In the genomic region with DNA sequence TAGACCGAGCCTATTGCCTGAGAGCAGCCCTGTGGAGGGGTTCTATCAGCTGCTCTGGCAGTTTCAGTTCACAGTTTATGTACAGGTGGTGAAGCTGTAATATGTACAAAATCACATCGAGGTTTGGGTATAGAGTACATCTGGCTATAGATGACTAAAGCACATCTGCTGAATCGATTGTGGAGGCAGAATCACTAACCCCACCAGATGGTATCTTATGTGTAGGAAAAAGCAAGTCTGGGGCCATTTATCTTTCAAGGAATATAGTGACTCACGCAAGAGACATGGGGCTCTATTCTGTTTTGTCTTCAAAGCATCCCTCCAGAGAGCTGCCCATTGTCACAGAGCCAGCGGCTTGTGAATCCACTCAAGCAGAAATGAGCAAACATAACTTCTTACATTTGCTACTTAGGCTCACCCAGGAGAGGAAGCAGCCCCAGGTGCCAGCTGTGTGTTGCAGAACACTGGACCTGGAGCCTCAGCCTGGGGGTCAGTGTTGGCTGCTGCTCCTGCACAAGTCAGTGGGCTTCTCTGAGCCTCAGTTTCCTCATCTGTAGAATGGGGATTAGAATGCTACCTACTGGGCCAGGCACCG, we compare ENCODE assay signal across 2 cellular contexts.
TF ChIP-seq lines count a peak whose summit lies in the region.

No MANE protein-coding gene starts in this region.

TF ChIP-seq in IMR-90, 13 proteins besides CTCF, POLR2A, EP300 and RAD21:
- TF ChIP-seq, protein P1, sequence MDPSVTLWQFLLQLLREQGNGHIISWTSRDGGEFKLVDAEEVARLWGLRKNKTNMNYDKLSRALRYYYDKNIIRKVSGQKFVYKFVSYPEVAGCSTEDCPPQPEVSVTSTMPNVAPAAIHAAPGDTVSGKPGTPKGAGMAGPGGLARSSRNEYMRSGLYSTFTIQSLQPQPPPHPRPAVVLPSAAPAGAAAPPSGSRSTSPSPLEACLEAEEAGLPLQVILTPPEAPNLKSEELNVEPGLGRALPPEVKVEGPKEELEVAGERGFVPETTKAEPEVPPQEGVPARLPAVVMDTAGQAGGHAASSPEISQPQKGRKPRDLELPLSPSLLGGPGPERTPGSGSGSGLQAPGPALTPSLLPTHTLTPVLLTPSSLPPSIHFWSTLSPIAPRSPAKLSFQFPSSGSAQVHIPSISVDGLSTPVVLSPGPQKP (IDR thresholded peaks at IDR 0.05; ENCODE audit: borderline replicate concordance, low read depth, low read length): no peak
- TF ChIP-seq RCOR1 (IDR thresholded peaks at IDR 0.05; ENCODE audit: insufficient replicate concordance, low read length) (no peak), RFX5 (IDR thresholded peaks at IDR 0.05; ENCODE audit: low read depth, low read length) (no peak), CEBPB (IDR thresholded peaks at IDR 0.05; ENCODE audit: low read depth, low read length) (no peak), USF2 (IDR thresholded peaks at IDR 0.05; ENCODE audit: low read depth, low read length) (no peak), FOS (IDR thresholded peaks at IDR 0.05; ENCODE audit: low read depth, low read length) (peak; percentile 68; the same call in 1 of the 2 replicates), MAZ (IDR thresholded peaks at IDR 0.05; ENCODE audit: borderline replicate concordance, low read depth, low read length) (no peak)

TF ChIP-seq in GM12878, 131 proteins besides CTCF, POLR2A, EP300 and RAD21 (continues in another document):
- TF ChIP-seq PAX8 (IDR thresholded peaks at IDR 0.05) (no peak), MTA2 (IDR thresholded peaks at IDR 0.05; ENCODE audit: low read depth) (peak; percentile 29; the same call in 1 of the 2 replicates), TCF12 (IDR thresholded peaks at IDR 0.05; ENCODE audit: low read depth, low read length) (peak; percentile 97), SPI1 (IDR thresholded peaks at IDR 0.05; ENCODE audit: borderline replicate concordance, insufficient read depth, low read depth, low read length) (peak; percentile 65; the same call in 1 of the 2 replicates), YY1 (IDR thresholded peaks at IDR 0.05; ENCODE audit: low read depth, low read length) (no peak), NFIC (IDR thresholded peaks at IDR 0.05; ENCODE audit: low read depth, low read length) (no peak), CREM (IDR thresholded peaks at IDR 0.05; ENCODE audit: low read depth) (peak; percentile 66), NFYA (IDR thresholded peaks at IDR 0.05; ENCODE audit: borderline replicate concordance, low read depth, low read length) (no peak), IRF4 (IDR thresholded peaks at IDR 0.05; ENCODE audit: low read depth, low read length) (peak; percentile 75; the same call in 1 of the 2 replicates), EZH2 (IDR thresholded peaks at IDR 0.05; ENCODE audit: borderline replicate concordance, control insufficient read depth, low read depth, low read length) (no peak), ZBED1 (IDR thresholded peaks at IDR 0.05; ENCODE audit: borderline replicate concordance) (0 out of 2 replicates have a peak, but pooled peaks have one; percentile 70), MXI1 (IDR thresholded peaks at IDR 0.05; ENCODE audit: low read depth, low read length) (no peak; the same call in 1 of the 2 replicates), ZNF217 (IDR thresholded peaks at IDR 0.05) (peak; percentile 51; the same call in 1 of the 2 replicates), BHLHE40 (IDR thresholded peaks at IDR 0.05; ENCODE audit: borderline replicate concordance in 1 of 2, low read depth in 2 of 2, low read length in 1 of 2) (peak; percentile 48; a peak in 1 of 4 replicates), BCL11A (IDR thresholded peaks at IDR 0.05; ENCODE audit: low read depth, low read length) (peak; percentile 71; the same call in 1 of the 2 replicates), ETV6 (conservative IDR thresholded peaks at IDR 0.05 in 1 of 2, IDR thresholded peaks at IDR 0.05 in 1 of 2; ENCODE audit: borderline replicate concordance in 1 of 2, low read depth in 1 of 2) (peak in 1 of 2 experiments; percentile 14; a peak in 1 of 4 replicates), KLF5 (IDR thresholded peaks at IDR 0.05; ENCODE audit: partially characterized antibody) (peak; percentile 32), MEF2B (IDR thresholded peaks at IDR 0.05; ENCODE audit: partially characterized antibody, poor library complexity, severe bottlenecking) (peak; percentile 36), ZBTB4 (CRISPR knock-in tag; IDR thresholded peaks at IDR 0.05) (no peak), GATAD2B (conservative IDR thresholded peaks at IDR 0.05; ENCODE audit: low read depth) (peak; percentile 53; the same call in 1 of the 2 replicates), IKZF2 (IDR thresholded peaks at IDR 0.05) (peak; percentile 47 to 61), TBL1XR1 (IDR thresholded peaks at IDR 0.05; ENCODE audit: low read depth, low read length) (no peak), PAX5 (IDR thresholded peaks at IDR 0.05; ENCODE audit: borderline replicate concordance, low read depth, low read length) (peak; percentile 75; the same call in 1 of the 2 replicates), SMARCA5 (IDR thresholded peaks at IDR 0.05) (peak; percentile 94), POU2F2 (IDR thresholded peaks at IDR 0.05; ENCODE audit: borderline replicate concordance, low read depth, low read length) (0 out of 3 replicates have a peak, but pooled peaks have one; percentile 30), TCF3 (IDR thresholded peaks at IDR 0.05; ENCODE audit: borderline replicate concordance, insufficient read depth, low read depth, low read length) (peak; percentile 91), EED (IDR thresholded peaks at IDR 0.05; ENCODE audit: low read depth) (peak; percentile 70), SP1 (IDR thresholded peaks at IDR 0.05; ENCODE audit: low read depth, low read length) (no peak), CBFB (IDR thresholded peaks at IDR 0.05; ENCODE audit: low read depth) (no peak), SMC3 (IDR thresholded peaks at IDR 0.05; ENCODE audit: borderline replicate concordance, low read length) (no peak), ZBTB40 (IDR thresholded peaks at IDR 0.05; ENCODE audit: borderline replicate concordance) (no peak; the same call in 1 of the 2 replicates)
- TF ChIP-seq, protein P1 (IDR thresholded peaks at IDR 0.05; ENCODE audit: low read depth, low read length): no peak
- TF ChIP-seq, protein P2, sequence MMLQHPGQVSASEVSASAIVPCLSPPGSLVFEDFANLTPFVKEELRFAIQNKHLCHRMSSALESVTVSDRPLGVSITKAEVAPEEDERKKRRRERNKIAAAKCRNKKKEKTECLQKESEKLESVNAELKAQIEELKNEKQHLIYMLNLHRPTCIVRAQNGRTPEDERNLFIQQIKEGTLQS (IDR thresholded peaks at IDR 0.05; ENCODE audit: borderline replicate concordance, extremely low read depth, low read depth, low read length): no peak
- TF ChIP-seq, protein P3, sequence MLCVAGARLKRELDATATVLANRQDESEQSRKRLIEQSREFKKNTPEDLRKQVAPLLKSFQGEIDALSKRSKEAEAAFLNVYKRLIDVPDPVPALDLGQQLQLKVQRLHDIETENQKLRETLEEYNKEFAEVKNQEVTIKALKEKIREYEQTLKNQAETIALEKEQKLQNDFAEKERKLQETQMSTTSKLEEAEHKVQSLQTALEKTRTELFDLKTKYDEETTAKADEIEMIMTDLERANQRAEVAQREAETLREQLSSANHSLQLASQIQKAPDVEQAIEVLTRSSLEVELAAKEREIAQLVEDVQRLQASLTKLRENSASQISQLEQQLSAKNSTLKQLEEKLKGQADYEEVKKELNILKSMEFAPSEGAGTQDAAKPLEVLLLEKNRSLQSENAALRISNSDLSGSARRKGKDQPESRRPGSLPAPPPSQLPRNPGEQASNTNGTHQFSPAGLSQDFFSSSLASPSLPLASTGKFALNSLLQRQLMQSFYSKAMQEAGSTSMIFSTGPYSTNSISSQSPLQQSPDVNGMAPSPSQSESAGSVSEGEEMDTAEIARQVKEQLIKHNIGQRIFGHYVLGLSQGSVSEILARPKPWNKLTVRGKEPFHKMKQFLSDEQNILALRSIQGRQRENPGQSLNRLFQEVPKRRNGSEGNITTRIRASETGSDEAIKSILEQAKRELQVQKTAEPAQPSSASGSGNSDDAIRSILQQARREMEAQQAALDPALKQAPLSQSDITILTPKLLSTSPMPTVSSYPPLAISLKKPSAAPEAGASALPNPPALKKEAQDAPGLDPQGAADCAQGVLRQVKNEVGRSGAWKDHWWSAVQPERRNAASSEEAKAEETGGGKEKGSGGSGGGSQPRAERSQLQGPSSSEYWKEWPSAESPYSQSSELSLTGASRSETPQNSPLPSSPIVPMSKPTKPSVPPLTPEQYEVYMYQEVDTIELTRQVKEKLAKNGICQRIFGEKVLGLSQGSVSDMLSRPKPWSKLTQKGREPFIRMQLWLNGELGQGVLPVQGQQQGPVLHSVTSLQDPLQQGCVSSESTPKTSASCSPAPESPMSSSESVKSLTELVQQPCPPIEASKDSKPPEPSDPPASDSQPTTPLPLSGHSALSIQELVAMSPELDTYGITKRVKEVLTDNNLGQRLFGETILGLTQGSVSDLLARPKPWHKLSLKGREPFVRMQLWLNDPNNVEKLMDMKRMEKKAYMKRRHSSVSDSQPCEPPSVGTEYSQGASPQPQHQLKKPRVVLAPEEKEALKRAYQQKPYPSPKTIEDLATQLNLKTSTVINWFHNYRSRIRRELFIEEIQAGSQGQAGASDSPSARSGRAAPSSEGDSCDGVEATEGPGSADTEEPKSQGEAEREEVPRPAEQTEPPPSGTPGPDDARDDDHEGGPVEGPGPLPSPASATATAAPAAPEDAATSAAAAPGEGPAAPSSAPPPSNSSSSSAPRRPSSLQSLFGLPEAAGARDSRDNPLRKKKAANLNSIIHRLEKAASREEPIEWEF (IDR thresholded peaks at IDR 0.05; ENCODE audit: insufficient replicate concordance, low read depth, low read length): peak; percentile 61
